ENCODE assay signal across 20 cellular contexts in genomic region chr2:112829247-112829646, GRCh38. TPM values are rescaled to one million over a fixed set of nuclear protein-coding genes. Genes with fewer than 3 reads are reported as not detected.
DNase-seq lines count a peak whose midpoint lies in the region; ATAC-seq and TF ChIP-seq lines count a peak whose summit lies in the region.
"Had no signal": no experiment of that assay in that cellular context is flagged by ENCODE, and none has a peak within 500 bp of the region (broad histone marks: within the 10 kb centered on the region; RNA-seq: fewer than 3 reads in every experiment).

No MANE protein-coding gene starts in this region.

- H3K4me3 ChIP-seq in RWPE2 (ENCODE audit: severe bottlenecking) = no peak overlapping the region
- H3K4me3 ChIP-seq: Peyer's patch, SK-N-MC had no signal

- H3K36me3 ChIP-seq in RWPE2 (ENCODE audit: low read depth) = peaks cover 48% of the 10 kb centered on the region
- H3K36me3 ChIP-seq: Peyer's patch had no signal

- H3K27me3 ChIP-seq in RWPE2 (ENCODE audit: insufficient read depth, poor library complexity, severe bottlenecking) = no peaks in the 10 kb centered on the region
- H3K27me3 ChIP-seq: Peyer's patch had no signal

- no peak overlapping the region for H3K4me3 Mint-ChIP-seq in activated T-helper 1 cell treated with anti-CD3 and anti-CD28 coated beads, Interleukin-12 subunit alpha, Interleukin-12 subunit beta, Interleukin-2, Interleukin-4 antibody, amounts not matched to agents 30 ng/mL and 10 ng/mL and 1 ng/mL, durations not matched to agents 14 hours and 24 hours and 36 hours
- H3K4me3 Mint-ChIP-seq in endothelial cell (ENCODE audit: unreplicated experiment) = no peak overlapping the region
- H3K4me3 Mint-ChIP-seq: H9 had no signal

- ATAC-seq in RWPE2 (ENCODE audit: low read depth) (peak; percentile 40), omental fat pad (ENCODE audit: low FRiP score) (peak; percentile 38)

- peaks cover 22% of the 10 kb centered on the region for H3K4me1 ChIP-seq in RWPE2 (ENCODE audit: insufficient read depth, poor library complexity, severe bottlenecking)
- H3K4me1 ChIP-seq: Caco-2 had no signal

- H3K27ac ChIP-seq in RWPE2 (ENCODE audit: poor library complexity, severe bottlenecking) = peak overlapping the region; percentile 83
- H3K27ac ChIP-seq: Peyer's patch, SK-N-MC had no signal

- H3K9me3 Mint-ChIP-seq in activated T-helper 1 cell treated with anti-CD3 and anti-CD28 coated beads, Interleukin-12 subunit alpha, Interleukin-12 subunit beta, Interleukin-2, Interleukin-4 antibody, amounts not matched to agents 30 ng/mL and 10 ng/mL and 1 ng/mL, durations not matched to agents 14 hours and 24 hours and 36 hours = no peaks in the 10 kb centered on the region
- no peaks in the 10 kb centered on the region for H3K9me3 Mint-ChIP-seq in endothelial cell (ENCODE audit: unreplicated experiment)

- TF ChIP-seq POLR2A in erythroblast (IDR thresholded peaks at IDR 0.05; ENCODE audit: low read length) = no peak

- H3K9me3 ChIP-seq in RWPE2 (ENCODE audit: severe bottlenecking) = no peaks in the 10 kb centered on the region
- H3K9me3 ChIP-seq: Caco-2, Peyer's patch had no signal

- intact Hi-C loops in activated T-helper 1 cell treated with anti-CD3 and anti-CD28 coated beads, Interleukin-12 subunit alpha, Interleukin-12 subunit beta, Interleukin-2, Interleukin-4 antibody, amounts not matched to agents 30 ng/mL and 10 ng/mL and 1 ng/mL, durations not matched to agents 14 hours and 24 hours and 36 hours (cut with micrococcal nuclease) = no loop called here

- no peaks in the 10 kb centered on the region for H3K36me3 Mint-ChIP-seq in activated T-helper 1 cell treated with anti-CD3 and anti-CD28 coated beads, Interleukin-12 subunit alpha, Interleukin-12 subunit beta, Interleukin-2, Interleukin-4 antibody, amounts not matched to agents 30 ng/mL and 10 ng/mL and 1 ng/mL, durations not matched to agents 14 hours and 24 hours and 36 hours (ENCODE audit: low read depth)
- H3K36me3 Mint-ChIP-seq in endothelial cell (ENCODE audit: low read depth, unreplicated experiment) = peaks cover 3% of the 10 kb centered on the region

- no peak for DNase-seq in RWPE2 (ENCODE audit: low spot score)
- DNase-seq in activated T-helper 1 cell treated with anti-CD3 and anti-CD28 coated beads, Interleukin-12 subunit alpha, Interleukin-12 subunit beta, Interleukin-2, Interleukin-4 antibody, amounts not matched to agents 30 ng/mL and 10 ng/mL and 1 ng/mL, durations not matched to agents 14 hours and 24 hours and 36 hours (ENCODE audit: low spot score) = no peak
- peak; percentile 7 to 26 for DNase-seq in erythroblast (lab: John Stamatoyannopoulos, UW)
- no peak for DNase-seq in omental fat pad (ENCODE audit: low spot score)
- no peak for DNase-seq in endothelial cell (ENCODE audit: low spot score)
- DNase-seq in H4 (ENCODE audit: low spot score) = no peak
- DNase-seq in RPMI8226 = no peak
- DNase-seq: ACHN, AML-193, Caco-2, GDM1, H9, NCI-H1105, NCI-H2081, NCI-H2171 treated with DMSO at 0.1 percent for 48 hours, NCI-H446, NCI-H69, Peyer's patch, SHP77 had no signal

- TF ChIP-seq CTCF in RWPE2 (IDR thresholded peaks at IDR 0.05; ENCODE audit: poor library complexity, severe bottlenecking) (no peak), omental fat pad (IDR thresholded peaks at IDR 0.05) (no peak), endothelial cell (IDR thresholded peaks at IDR 0.05; ENCODE audit: unreplicated experiment) (no peak)

- H3K27me3 Mint-ChIP-seq in activated T-helper 1 cell treated with anti-CD3 and anti-CD28 coated beads, Interleukin-12 subunit alpha, Interleukin-12 subunit beta, Interleukin-2, Interleukin-4 antibody, amounts not matched to agents 30 ng/mL and 10 ng/mL and 1 ng/mL, durations not matched to agents 14 hours and 24 hours and 36 hours (ENCODE audit: insufficient read depth) = peaks cover 9% of the 10 kb centered on the region
- peaks cover 11% of the 10 kb centered on the region for H3K27me3 Mint-ChIP-seq in endothelial cell (ENCODE audit: unreplicated experiment)

- peak overlapping the region; percentile 15 for H3K27ac Mint-ChIP-seq in activated T-helper 1 cell treated with anti-CD3 and anti-CD28 coated beads, Interleukin-12 subunit alpha, Interleukin-12 subunit beta, Interleukin-2, Interleukin-4 antibody, amounts not matched to agents 30 ng/mL and 10 ng/mL and 1 ng/mL, durations not matched to agents 14 hours and 24 hours and 36 hours
- no peak overlapping the region for H3K27ac Mint-ChIP-seq in endothelial cell (ENCODE audit: unreplicated experiment)
- H3K27ac Mint-ChIP-seq: H9 had no signal

- peaks cover 12% of the 10 kb centered on the region for H3K4me1 Mint-ChIP-seq in activated T-helper 1 cell treated with anti-CD3 and anti-CD28 coated beads, Interleukin-12 subunit alpha, Interleukin-12 subunit beta, Interleukin-2, Interleukin-4 antibody, amounts not matched to agents 30 ng/mL and 10 ng/mL and 1 ng/mL, durations not matched to agents 14 hours and 24 hours and 36 hours (ENCODE audit: low read depth)
- peaks cover 47% of the 10 kb centered on the region for H3K4me1 Mint-ChIP-seq in endothelial cell (ENCODE audit: unreplicated experiment)

RNA-seq across cellular contexts. Expression of gene IL1B, which starts 7.3 kb away (rescaled TPM):
- total RNA-seq in activated T-helper 1 cell treated with anti-CD3 and anti-CD28 coated beads, Interleukin-12 subunit alpha, Interleukin-12 subunit beta, Interleukin-2, Interleukin-4 antibody, amounts not matched to agents 30 ng/mL and 10 ng/mL and 1 ng/mL, durations not matched to agents 14 hours and 24 hours and 36 hours = 0.23 and 0.44 TPM in 2 replicates
- total RNA-seq in omental fat pad (10 to 100 TPM in 2 of 4 donors, 1 to 10 TPM in 2; 2.6 to 50.5 (median 7.3) TPM), endothelial cell (ENCODE audit: unreplicated experiment) (not detected)
- not detected in 2 replicates for total RNA-seq in H4 (2014; rRNA removed; shearing (Covaris generic))
- total RNA-seq: H9 had no signal

RNA-seq across cellular contexts. Expression of gene IL1A, which starts 45.0 kb away (rescaled TPM):
- total RNA-seq in activated T-helper 1 cell treated with anti-CD3 and anti-CD28 coated beads, Interleukin-12 subunit alpha, Interleukin-12 subunit beta, Interleukin-2, Interleukin-4 antibody, amounts not matched to agents 30 ng/mL and 10 ng/mL and 1 ng/mL, durations not matched to agents 14 hours and 24 hours and 36 hours = 7.5 and 7.8 TPM in 2 replicates
- total RNA-seq in omental fat pad (1 to 10 TPM in 1 of 4 donors, under 1 TPM in 1, not detected in 2; 0.24 to 2.2 TPM), endothelial cell (ENCODE audit: unreplicated experiment) (0.26 TPM)
- total RNA-seq in H4 (2014; rRNA removed; shearing (Covaris generic)) = 0.06 TPM in 1 of 2 replicates, not detected in the other
- total RNA-seq: Caco-2, Peyer's patch had no signal

Comparison
In these comparisons a context has a peak if more than half of its experiments do, and no peak if none do; other contexts are left out.
1. DNase-seq: peak in erythroblast (2 of 2); none in RWPE2 (single experiment), activated T-helper 1 cell treated with anti-CD3 and anti-CD28 coated beads, Interleukin-12 subunit alpha, Interleukin-12 subunit beta, Interleukin-2, Interleukin-4 antibody, amounts not matched to agents 30 ng/mL and 10 ng/mL and 1 ng/mL, durations not matched to agents 14 hours and 24 hours and 36 hours (single experiment), omental fat pad (single experiment), endothelial cell (single experiment), H4 (single experiment) and RPMI8226 (single experiment).